8 cellular contexts compared by ENCODE assay signal in the genomic region with DNA sequence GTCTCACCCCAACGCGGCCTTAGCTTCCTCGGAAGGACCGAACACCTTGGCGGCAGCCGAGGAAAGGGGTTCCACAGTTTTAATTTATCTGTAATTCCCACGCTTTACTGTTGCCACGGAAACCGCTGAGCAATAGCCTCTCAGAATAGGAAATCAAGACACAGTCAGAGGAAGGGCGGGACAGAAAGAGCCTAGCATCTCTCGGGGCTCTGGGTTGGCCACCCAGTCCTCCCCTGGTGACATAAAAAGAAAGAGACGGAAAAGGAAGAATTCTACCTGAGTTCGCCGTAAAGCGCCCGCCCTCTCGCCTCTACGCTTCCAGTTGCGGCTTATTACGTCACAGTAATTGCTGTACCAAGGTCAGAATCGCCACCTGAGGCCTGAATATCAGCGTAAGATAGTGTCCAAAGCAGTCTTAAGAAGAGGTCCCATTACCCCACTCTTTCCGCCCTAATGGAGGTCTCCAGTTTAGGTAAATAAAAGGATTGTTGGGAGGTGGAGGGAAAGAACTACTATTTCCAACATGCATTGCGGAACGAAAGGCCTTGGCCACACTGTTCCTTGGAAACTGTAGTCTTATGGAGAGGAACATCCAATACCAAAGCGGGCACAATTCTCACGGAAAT. TPM values are rescaled to one million over a fixed set of nuclear protein-coding genes. Genes with fewer than 3 reads are reported as not detected.
A peak's percentile ranks its signal among the peaks of the same experiment; 100 is the strongest.
DNase-seq lines count a peak whose midpoint lies in the region; ATAC-seq, FAIRE-seq and TF ChIP-seq lines count a peak whose summit lies in the region.

No MANE protein-coding gene starts in this region.

- peaks cover 24% of the 10 kb centered on the region for H3K4me1 Mint-ChIP-seq in activated T-helper 2 cell treated with anti-CD3 and anti-CD28 coated beads, Interferon-gamma antibody, Interleukin-2, Interleukin-4, amounts not matched to agents 10 μg/mL and 5 μg/mL and 100 μg/mL, durations not matched to agents 14 hours and 24 hours and 36 hours (ENCODE audit: low read depth)
- peaks cover 15 to 19% of the 10 kb centered on the region in 2 donors for H3K4me1 Mint-ChIP-seq in natural killer cell treated with Interleukin-12 subunit alpha and Interleukin-12 subunit beta and Interleukin-15 and Interleukin-18, amount 100 ng/mL, for 72 hours (ENCODE audit: low read depth in 2 of 2)

- no peaks in the 10 kb centered on the region for H3K9me3 Mint-ChIP-seq in activated T-helper 2 cell treated with anti-CD3 and anti-CD28 coated beads, Interferon-gamma antibody, Interleukin-2, Interleukin-4, amounts not matched to agents 10 μg/mL and 5 μg/mL and 100 μg/mL, durations not matched to agents 14 hours and 24 hours and 36 hours
- H3K9me3 Mint-ChIP-seq in natural killer cell treated with Interleukin-12 subunit alpha and Interleukin-12 subunit beta and Interleukin-15 and Interleukin-18, amount 100 ng/mL, for 72 hours: no peaks in the 10 kb centered on the region

- H3K4me3 ChIP-seq in DOHH2 (ENCODE audit: low read length) (peak overlapping the region; percentile 87), fibroblast of the aortic adventitia (ENCODE audit: low read depth, low read length) (peak overlapping the region; percentile 87)

- peaks cover 18% of the 10 kb centered on the region for H3F3A ChIP-seq in DOHH2 (ENCODE audit: control insufficient read depth, insufficient read depth)

- DNase-seq in H54 (ENCODE audit: insufficient read length, low spot score): peak; percentile 89
- DNase-seq in LoVo (ENCODE audit: low spot score): peak; percentile 97
- peak; percentile 94 for DNase-seq in RPMI8226
- DNase-seq in activated T-helper 2 cell treated with anti-CD3 and anti-CD28 coated beads, Interferon-gamma antibody, Interleukin-2, Interleukin-4, amounts not matched to agents 10 μg/mL and 5 μg/mL and 100 μg/mL, durations not matched to agents 14 hours and 24 hours and 36 hours (ENCODE audit: low spot score): peak; percentile 89
- DNase-seq in fibroblast of the aortic adventitia (ENCODE audit: low read depth): peak; percentile 95
- peak; percentile 91 for DNase-seq in natural killer cell treated with Interleukin-12 subunit alpha and Interleukin-12 subunit beta and Interleukin-15 and Interleukin-18, amount 100 ng/mL, for 72 hours (ENCODE audit: low spot score)
- DNase-seq in stimulated activated naive CD4-positive, alpha-beta T cell treated with Interleukin-2 at 50 U/mL for 16 hours (lab: John Stamatoyannopoulos, UW): peak; percentile 90

- no peak for TF ChIP-seq CTCF in DOHH2 (IDR thresholded peaks at IDR 0.05; ENCODE audit: low read depth, low read length, poor library complexity, severe bottlenecking)
- TF ChIP-seq CTCF in fibroblast of the aortic adventitia (IDR thresholded peaks at IDR 0.05; ENCODE audit: insufficient read depth, low read length): no peak

- no peaks in the 10 kb centered on the region for H4K20me1 ChIP-seq in DOHH2 (ENCODE audit: control insufficient read depth, insufficient read depth, low read depth, low read length)

- no peak overlapping the region for H3K27ac Mint-ChIP-seq in activated T-helper 2 cell treated with anti-CD3 and anti-CD28 coated beads, Interferon-gamma antibody, Interleukin-2, Interleukin-4, amounts not matched to agents 10 μg/mL and 5 μg/mL and 100 μg/mL, durations not matched to agents 14 hours and 24 hours and 36 hours
- H3K27ac Mint-ChIP-seq in natural killer cell treated with Interleukin-12 subunit alpha and Interleukin-12 subunit beta and Interleukin-15 and Interleukin-18, amount 100 ng/mL, for 72 hours: no peak overlapping the region

- no peaks in the 10 kb centered on the region for H3K27me3 Mint-ChIP-seq in activated T-helper 2 cell treated with anti-CD3 and anti-CD28 coated beads, Interferon-gamma antibody, Interleukin-2, Interleukin-4, amounts not matched to agents 10 μg/mL and 5 μg/mL and 100 μg/mL, durations not matched to agents 14 hours and 24 hours and 36 hours (ENCODE audit: low read depth)
- no peaks in the 10 kb centered on the region for H3K27me3 Mint-ChIP-seq in natural killer cell treated with Interleukin-12 subunit alpha and Interleukin-12 subunit beta and Interleukin-15 and Interleukin-18, amount 100 ng/mL, for 72 hours

- no peak for TF ChIP-seq POLR2A in H54 (IDR thresholded peaks at IDR 0.05; ENCODE audit: low read depth, low read length)

- H3K36me3 ChIP-seq in DOHH2 (ENCODE audit: control insufficient read depth, low read length): peaks cover 10% of the 10 kb centered on the region

- H3K27me3 ChIP-seq in DOHH2 (ENCODE audit: control insufficient read depth, low read length): no peaks in the 10 kb centered on the region

- FAIRE-seq in H54 (lab: Jason Lieb, UNC): peak; percentile 60

- ATAC-seq in natural killer cell treated with Interleukin-12 subunit alpha and Interleukin-12 subunit beta and Interleukin-15 and Interleukin-18, amount 100 ng/mL, for 72 hours: peak; percentile 88 to 91

- no peak overlapping the region for H3K4me3 Mint-ChIP-seq in activated T-helper 2 cell treated with anti-CD3 and anti-CD28 coated beads, Interferon-gamma antibody, Interleukin-2, Interleukin-4, amounts not matched to agents 10 μg/mL and 5 μg/mL and 100 μg/mL, durations not matched to agents 14 hours and 24 hours and 36 hours (ENCODE audit: low read depth)
- no peak overlapping the region for H3K4me3 Mint-ChIP-seq in natural killer cell treated with Interleukin-12 subunit alpha and Interleukin-12 subunit beta and Interleukin-15 and Interleukin-18, amount 100 ng/mL, for 72 hours

- intact Hi-C loops in activated T-helper 2 cell treated with anti-CD3 and anti-CD28 coated beads, Interferon-gamma antibody, Interleukin-2, Interleukin-4, amounts not matched to agents 10 μg/mL and 5 μg/mL and 100 μg/mL, durations not matched to agents 14 hours and 24 hours and 36 hours (cut with micrococcal nuclease): loop anchor here (1.0 to 5.0 kb wide), 3 partner anchors 45 to 171 kb away; a partner anchor contains a TSS

- peaks cover 29% of the 10 kb centered on the region for H3K4me1 ChIP-seq in DOHH2 (ENCODE audit: control insufficient read depth, low read length)

- peak overlapping the region; percentile 98 for H3K4me2 ChIP-seq in DOHH2 (ENCODE audit: low read length)

- H3K27ac ChIP-seq in DOHH2 (ENCODE audit: low read depth, low read length): peak overlapping the region; percentile 97

- H3K9me2 ChIP-seq in DOHH2 (replicated peaks; ENCODE audit: control insufficient read depth, low read length): no peaks in the 10 kb centered on the region

- peaks cover 12% of the 10 kb centered on the region for H3K36me3 Mint-ChIP-seq in activated T-helper 2 cell treated with anti-CD3 and anti-CD28 coated beads, Interferon-gamma antibody, Interleukin-2, Interleukin-4, amounts not matched to agents 10 μg/mL and 5 μg/mL and 100 μg/mL, durations not matched to agents 14 hours and 24 hours and 36 hours (ENCODE audit: low read depth)
- no peaks in the 10 kb centered on the region for H3K36me3 Mint-ChIP-seq in natural killer cell treated with Interleukin-12 subunit alpha and Interleukin-12 subunit beta and Interleukin-15 and Interleukin-18, amount 100 ng/mL, for 72 hours

- H3K79me2 ChIP-seq in DOHH2 (ENCODE audit: control insufficient read depth, low read length): peaks cover 41% of the 10 kb centered on the region

- no peaks in the 10 kb centered on the region for H3K9me3 ChIP-seq in DOHH2 (ENCODE audit: control insufficient read depth, insufficient read depth, low read length)

RNA-seq across cellular contexts. Expression of a gene that starts 0.8 kb away (rescaled TPM):
- total RNA-seq in activated T-helper 2 cell treated with anti-CD3 and anti-CD28 coated beads, Interferon-gamma antibody, Interleukin-2, Interleukin-4, amounts not matched to agents 10 μg/mL and 5 μg/mL and 100 μg/mL, durations not matched to agents 14 hours and 24 hours and 36 hours: 49.1 and 50.8 TPM in 2 replicates
- total RNA-seq in fibroblast of the aortic adventitia (ENCODE audit: low replicate concordance): 63.2 and 111 TPM in 2 replicates
- total RNA-seq in natural killer cell treated with Interleukin-12 subunit alpha and Interleukin-12 subunit beta and Interleukin-15 and Interleukin-18, amount 100 ng/mL, for 72 hours: 10 to 100 TPM; 33.1 to 58.3 TPM

RNA-seq across cellular contexts. Expression of a gene that starts 41.4 kb away (rescaled TPM):
- total RNA-seq in activated T-helper 2 cell treated with anti-CD3 and anti-CD28 coated beads, Interferon-gamma antibody, Interleukin-2, Interleukin-4, amounts not matched to agents 10 μg/mL and 5 μg/mL and 100 μg/mL, durations not matched to agents 14 hours and 24 hours and 36 hours: 18.5 and 22.0 TPM in 2 replicates
- 4.3 and 7.2 TPM in 2 replicates for total RNA-seq in fibroblast of the aortic adventitia (ENCODE audit: low replicate concordance)
- 10 to 100 TPM; 18.2 to 31.5 TPM for total RNA-seq in natural killer cell treated with Interleukin-12 subunit alpha and Interleukin-12 subunit beta and Interleukin-15 and Interleukin-18, amount 100 ng/mL, for 72 hours

RNA-seq across cellular contexts. Expression of a gene that starts 45.1 kb away (rescaled TPM):
- 66.4 and 68.3 TPM in 2 replicates for total RNA-seq in activated T-helper 2 cell treated with anti-CD3 and anti-CD28 coated beads, Interferon-gamma antibody, Interleukin-2, Interleukin-4, amounts not matched to agents 10 μg/mL and 5 μg/mL and 100 μg/mL, durations not matched to agents 14 hours and 24 hours and 36 hours
- 13.0 and 44.6 TPM in 2 replicates for total RNA-seq in fibroblast of the aortic adventitia (ENCODE audit: low replicate concordance)
- 100 to 1,000 TPM in 1 of 2 donors, 10 to 100 TPM in 1; 41.6 to 111 TPM for total RNA-seq in natural killer cell treated with Interleukin-12 subunit alpha and Interleukin-12 subunit beta and Interleukin-15 and Interleukin-18, amount 100 ng/mL, for 72 hours

RNA-seq across cellular contexts. Expression of a gene that starts 58.2 kb away (rescaled TPM):
- not detected in 2 replicates for total RNA-seq in activated T-helper 2 cell treated with anti-CD3 and anti-CD28 coated beads, Interferon-gamma antibody, Interleukin-2, Interleukin-4, amounts not matched to agents 10 μg/mL and 5 μg/mL and 100 μg/mL, durations not matched to agents 14 hours and 24 hours and 36 hours
- not detected in 2 replicates for total RNA-seq in fibroblast of the aortic adventitia (ENCODE audit: low replicate concordance)
- not detected for total RNA-seq in natural killer cell treated with Interleukin-12 subunit alpha and Interleukin-12 subunit beta and Interleukin-15 and Interleukin-18, amount 100 ng/mL, for 72 hours

Comparison
In these comparisons a context has a peak if more than half of its experiments do, and no peak if none do; other contexts are left out.
1. Peak in every context shown above with its lines: DNase-seq, ATAC-seq, H3K4me3 ChIP-seq and H3K27ac ChIP-seq.